Comparison of ENCODE assay signal across 8 cellular contexts in genomic region chr3:40308725-40309438, GRCh38. TPM values are rescaled to one million over a fixed set of nuclear protein-coding genes. Genes with fewer than 3 reads are reported as not detected.
A peak's percentile ranks its signal among the peaks of the same experiment; 100 is the strongest.
DNase-seq lines count a peak whose midpoint lies in the region; TF ChIP-seq lines count a peak whose summit lies in the region.

No MANE protein-coding gene starts in this region.

- WGBS in thymus, result 22% methylated on average over 21 of the region's 21 CpGs

- H3K27ac Mint-ChIP-seq in HFFc6, result peak overlapping the region; percentile 99

- H3K27ac ChIP-seq in layer of hippocampus (ENCODE audit: low read depth, low read length) (peak overlapping the region; percentile 90), thymus (ENCODE audit: low read depth) (peak overlapping the region; percentile 92)

- no peaks in the 10 kb centered on the region for H3K27me3 ChIP-seq in layer of hippocampus (ENCODE audit: control insufficient read depth, insufficient read depth, low read length)
- H3K27me3 ChIP-seq in thymus (ENCODE audit: control insufficient read depth, insufficient read depth), result no peaks in the 10 kb centered on the region

- H3K4me3 Mint-ChIP-seq in HFFc6, result peak overlapping the region; percentile 99

- H3K36me3 Mint-ChIP-seq in HFFc6 (ENCODE audit: low read depth), result peaks cover 24% of the 10 kb centered on the region

- no peaks in the 10 kb centered on the region for H3K9me3 Mint-ChIP-seq in HFFc6

- H3K4me3 ChIP-seq in astrocyte of the spinal cord (ENCODE audit: low read depth, low read length) (peak overlapping the region; percentile 95), thymus (ENCODE audit: low read length) (peak overlapping the region; percentile 97)

- DNase-seq in EH (ENCODE audit: low read depth), result peak; percentile 6
- no peak for DNase-seq in HFFc6
- no peak for DNase-seq in astrocyte of the spinal cord (ENCODE audit: low read depth, low spot score)
- no peak for DNase-seq in posterior vena cava (ENCODE audit: low spot score)
- no peak for DNase-seq in activated CD4-positive, alpha-beta T cell treated with anti-CD3 and anti-CD28 coated beads for 4 hours
- no peak for DNase-seq in NCI-H345 treated with DMSO at 0.1 percent for 48 hours (lab: John Stamatoyannopoulos, UW; ENCODE audit: unreplicated experiment)

- no peaks in the 10 kb centered on the region for H3K4me1 ChIP-seq in thymus (ENCODE audit: control insufficient read depth, insufficient read depth, low read length)

- TF ChIP-seq CTCF in HFFc6 (IDR thresholded peaks at IDR 0.05) (no peak), astrocyte of the spinal cord (IDR thresholded peaks at IDR 0.05; ENCODE audit: low read depth, low read length) (no peak)

- intact Hi-C loops in posterior vena cava (cut with DNase I), result loop anchor here in 1 of 2 donors (10.0 kb wide), 1 partner anchor 216 kb away; the partner anchor contains the start of gene ZNF621

- no peaks in the 10 kb centered on the region for H3K9me3 ChIP-seq in thymus (ENCODE audit: control insufficient read depth)

- H3K27me3 Mint-ChIP-seq in HFFc6 (ENCODE audit: insufficient read depth), result peaks cover 5% of the 10 kb centered on the region

- in situ Hi-C loops in astrocyte of the spinal cord (cut with HindIII; ENCODE audit: low sequenced_read_pairs), result no loop called here

- peaks cover 53% of the 10 kb centered on the region for H3K4me1 Mint-ChIP-seq in HFFc6 (ENCODE audit: low read depth)

- peaks cover 15% of the 10 kb centered on the region for H3K36me3 ChIP-seq in thymus (ENCODE audit: control insufficient read depth, insufficient read depth)

RNA-seq across cellular contexts. Expression of gene EIF1B, which starts 0.6 kb away (rescaled TPM):
- total RNA-seq in HFFc6 (2021; fragmentation: NEBNext Ultra II Directional; extraction: Animal tissue kit (Norgen Biotek cat#: 25700)), result 10 to 100 TPM; 32.0 to 41.6 (median 38.3) TPM
- polyA plus RNA-seq in thymus, result 101 TPM
- 10 to 100 TPM; 47.3 to 50.9 TPM for total RNA-seq in posterior vena cava
